Comparison of ENCODE assay signal across 20 cellular contexts in the genomic region with DNA sequence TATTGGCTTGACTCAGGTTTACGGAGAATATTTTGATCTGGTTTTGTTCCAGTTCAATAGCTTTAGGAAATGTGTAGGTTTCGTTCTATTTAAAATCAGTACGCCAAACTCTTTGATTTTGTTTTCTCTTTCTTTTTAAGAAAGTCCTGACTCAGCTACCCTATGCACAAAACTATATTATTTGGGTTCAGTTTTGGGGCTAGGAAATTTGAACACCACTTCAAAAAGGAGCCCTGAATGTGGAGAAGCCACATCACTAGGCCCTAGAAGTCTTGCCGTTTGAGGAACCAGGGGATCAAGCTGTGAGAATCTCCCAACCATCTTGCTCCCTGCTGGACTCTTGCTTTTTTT.
DNase-seq lines count a peak whose midpoint lies in the region; ATAC-seq and TF ChIP-seq lines count a peak whose summit lies in the region.
"Had no signal": no experiment of that assay in that cellular context is flagged by ENCODE, and none has a peak within 500 bp of the region (broad histone marks: within the 10 kb centered on the region; RNA-seq: fewer than 3 reads in every experiment).

No MANE protein-coding gene starts in this region.

- H4K20me1 ChIP-seq in PC-9 (ENCODE audit: insufficient read depth), result no peaks in the 10 kb centered on the region

- peaks cover 47% of the 10 kb centered on the region for H3K4me1 Mint-ChIP-seq in activated T-cell treated with anti-CD3 and anti-CD28 coated beads, Interleukin-2, amount 50 U/mL, for 72 hours (ENCODE audit: low read depth)
- peaks cover 48% of the 10 kb centered on the region for H3K4me1 Mint-ChIP-seq in activated CD4-positive, alpha-beta memory T cell treated with anti-CD3 and anti-CD28 coated beads for 36 hours (ENCODE audit: low read depth)
- H3K4me1 Mint-ChIP-seq in stimulated activated naive B cell treated with anti-CD40 and anti-IgM and Interleukin-4, amounts not matched to agents 10 μg/mL and 1 μg/mL and 100 μg/mL, for 72 hours, result peaks cover 11 to 23% of the 10 kb centered on the region in 2 donors
- H3K4me1 Mint-ChIP-seq: brain had no signal

- H3K79me2 ChIP-seq in PC-9 (ENCODE audit: low read depth), result no peaks in the 10 kb centered on the region

- no TSS peak for BruUV-seq in PC-9 (replicated peaks; lab: Mats Ljungman, UMichigan)

- no peaks in the 10 kb centered on the region for H3K9me3 ChIP-seq in PC-9 (ENCODE audit: insufficient read depth, low read depth)
- H3K9me3 ChIP-seq: pancreas, sigmoid colon had no signal

- H3K4me1 ChIP-seq in PC-9 (replicated peaks; ENCODE audit: insufficient read depth), result no peaks in the 10 kb centered on the region
- H3K4me1 ChIP-seq: pancreas had no signal

- peak; percentile 7 to 40 for ATAC-seq in activated T-cell treated with anti-CD3 and anti-CD28 coated beads, Interleukin-2, amount 50 U/mL, for 72 hours (replicated peaks in 1 of 2)
- peak; percentile 5 for ATAC-seq in HG02588 (IDR thresholded peaks at IDR 0.05; ENCODE audit: unreplicated experiment)
- ATAC-seq in stimulated activated naive B cell treated with anti-CD40 and anti-IgM and Interleukin-4, amounts not matched to agents 10 μg/mL and 1 μg/mL and 100 μg/mL, for 72 hours (replicated peaks), result no peak
- ATAC-seq: pancreas had no signal

- DNase-seq in activated T-cell treated with anti-CD3 and anti-CD28 coated beads, Interleukin-2, amount 50 U/mL, for 72 hours, result no peak
- no peak for DNase-seq in activated T-cell treated with anti-CD3 and anti-CD28 coated beads for 4 hours
- DNase-seq in activated CD4-positive, alpha-beta memory T cell treated with anti-CD3 and anti-CD28 coated beads for 36 hours, result no peak
- DNase-seq in stimulated activated naive B cell treated with anti-CD40 and anti-IgM and Interleukin-4, amounts not matched to agents 10 μg/mL and 1 μg/mL and 100 μg/mL, for 72 hours, result no peak
- DNase-seq in pons (ENCODE audit: low spot score), result no peak
- DNase-seq in PC-9, result no peak
- DNase-seq in NCI-H345 (lab: John Stamatoyannopoulos, UW), result no peak
- DNase-seq: activated gamma-delta T cell treated with Interleukin-2 at 50 U/mL for 16 hours, IMR-90, islet precursor cell, mammary epithelial cell, MG63, naive B cell, pancreas, RPMI8226, sigmoid colon had no signal

- CTCF ChIA-PET in activated CD4-positive, alpha-beta memory T cell treated with anti-CD3 and anti-CD28 coated beads for 36 hours (lab: Charles Lee), result interaction anchor here (1.0 to 3.5 kb wide), 5 partner anchors 76 to 322 kb away, joined by 4 to 21 read pairs (median 6); no protein-coding TSS in a partner anchor
- CTCF ChIA-PET in PC-9 (lab: Charles Lee), result no interaction called here

- intact Hi-C loops in activated CD4-positive, alpha-beta memory T cell treated with anti-CD3 and anti-CD28 coated beads for 36 hours (cut with micrococcal nuclease), result loop anchor here (1.0 to 5.0 kb wide), 5 partner anchors 56 to 250 kb away; no protein-coding TSS in a partner anchor
- intact Hi-C loops in PC-9 (cut with micrococcal nuclease; ENCODE audit: unreplicated experiment), result no loop called here

- H3K36me3 ChIP-seq in PC-9 (ENCODE audit: low read depth), result no peaks in the 10 kb centered on the region
- H3K36me3 ChIP-seq: MG63, pancreas, sigmoid colon had no signal

- H3K4me2 ChIP-seq in PC-9, result no peak overlapping the region

- H3K27ac ChIP-seq in PC-9, result no peak overlapping the region
- H3K27ac ChIP-seq: coronary artery, HL-60, pancreas, sigmoid colon had no signal

- H3K36me3 Mint-ChIP-seq in activated T-cell treated with anti-CD3 and anti-CD28 coated beads, Interleukin-2, amount 50 U/mL, for 72 hours (ENCODE audit: insufficient read depth in 2 of 2), result peaks cover 14 to 22% of the 10 kb centered on the region in 2 donors
- H3K36me3 Mint-ChIP-seq in activated CD4-positive, alpha-beta memory T cell treated with anti-CD3 and anti-CD28 coated beads for 36 hours, result peaks cover 9% of the 10 kb centered on the region
- H3K36me3 Mint-ChIP-seq in stimulated activated naive B cell treated with anti-CD40 and anti-IgM and Interleukin-4, amounts not matched to agents 10 μg/mL and 1 μg/mL and 100 μg/mL, for 72 hours, result peaks cover 7 to 11% of the 10 kb centered on the region in 2 donors
- H3K36me3 Mint-ChIP-seq: brain had no signal

- no peak overlapping the region for H3K4me3 ChIP-seq in PC-9
- H3K4me3 ChIP-seq: coronary artery, MG63, pancreas, sigmoid colon had no signal

- H3K9me3 Mint-ChIP-seq in activated T-cell treated with anti-CD3 and anti-CD28 coated beads, Interleukin-2, amount 50 U/mL, for 72 hours, result peaks cover 10 to 12% of the 10 kb centered on the region in 2 donors
- peaks cover 12% of the 10 kb centered on the region for H3K9me3 Mint-ChIP-seq in activated CD4-positive, alpha-beta memory T cell treated with anti-CD3 and anti-CD28 coated beads for 36 hours
- H3K9me3 Mint-ChIP-seq in stimulated activated naive B cell treated with anti-CD40 and anti-IgM and Interleukin-4, amounts not matched to agents 10 μg/mL and 1 μg/mL and 100 μg/mL, for 72 hours, result peaks cover 2 to 12% of the 10 kb centered on the region in 2 donors

- H3K27me3 ChIP-seq in PC-9 (ENCODE audit: insufficient read depth, low read depth), result no peaks in the 10 kb centered on the region
- H3K27me3 ChIP-seq: MG63, pancreas, sigmoid colon had no signal

- no peaks in the 10 kb centered on the region for H3F3A ChIP-seq in PC-9 (ENCODE audit: insufficient read depth, low read depth)

- TF ChIP-seq CTCF in PC-9 (conservative IDR thresholded peaks at IDR 0.05), result no peak

- no peaks in the 10 kb centered on the region for H3K9me2 ChIP-seq in PC-9 (ENCODE audit: insufficient read depth)

- no peak overlapping the region for H2AFZ ChIP-seq in PC-9

- POLR2A ChIA-PET in activated CD4-positive, alpha-beta memory T cell treated with anti-CD3 and anti-CD28 coated beads for 36 hours (lab: Charles Lee), result interaction anchor here (0.7 to 3.7 kb wide), 11 partner anchors 12 to 323 kb away, joined by 3 to 36 read pairs (median 3); no protein-coding TSS in a partner anchor
- POLR2A ChIA-PET in PC-9 (lab: Charles Lee; ENCODE audit: unreplicated experiment), result no interaction called here

- peak overlapping the region; percentile 71 to 76 for H3K4me3 Mint-ChIP-seq in activated T-cell treated with anti-CD3 and anti-CD28 coated beads, Interleukin-2, amount 50 U/mL, for 72 hours
- peak overlapping the region; percentile 50 for H3K4me3 Mint-ChIP-seq in activated CD4-positive, alpha-beta memory T cell treated with anti-CD3 and anti-CD28 coated beads for 36 hours
- peak overlapping the region in 1 of 2 donors; percentile 60 for H3K4me3 Mint-ChIP-seq in stimulated activated naive B cell treated with anti-CD40 and anti-IgM and Interleukin-4, amounts not matched to agents 10 μg/mL and 1 μg/mL and 100 μg/mL, for 72 hours
- H3K4me3 Mint-ChIP-seq: brain had no signal

- H3K27ac Mint-ChIP-seq in activated T-cell treated with anti-CD3 and anti-CD28 coated beads, Interleukin-2, amount 50 U/mL, for 72 hours, result peak overlapping the region; percentile 83
- H3K27ac Mint-ChIP-seq in activated CD4-positive, alpha-beta memory T cell treated with anti-CD3 and anti-CD28 coated beads for 36 hours, result peak overlapping the region; percentile 92
- peak overlapping the region; percentile 60 for H3K27ac Mint-ChIP-seq in stimulated activated naive B cell treated with anti-CD40 and anti-IgM and Interleukin-4, amounts not matched to agents 10 μg/mL and 1 μg/mL and 100 μg/mL, for 72 hours
- H3K27ac Mint-ChIP-seq: brain had no signal

- peaks cover 15% of the 10 kb centered on the region for H3K27me3 Mint-ChIP-seq in activated T-cell treated with anti-CD3 and anti-CD28 coated beads, Interleukin-2, amount 50 U/mL, for 72 hours (ENCODE audit: low read depth)
- H3K27me3 Mint-ChIP-seq in activated CD4-positive, alpha-beta memory T cell treated with anti-CD3 and anti-CD28 coated beads for 36 hours, result no peaks in the 10 kb centered on the region
- H3K27me3 Mint-ChIP-seq in stimulated activated naive B cell treated with anti-CD40 and anti-IgM and Interleukin-4, amounts not matched to agents 10 μg/mL and 1 μg/mL and 100 μg/mL, for 72 hours, result peaks cover 0 to 8% of the 10 kb centered on the region in 2 donors
- H3K27me3 Mint-ChIP-seq: naive B cell had no signal

Comparison
In these comparisons a context has a peak if more than half of its experiments do, and no peak if none do; other contexts are left out.
1. ATAC-seq: peak in activated T-cell treated with anti-CD3 and anti-CD28 coated beads, Interleukin-2, amount 50 U/mL, for 72 hours (2 of 2) and HG02588 (single experiment); none in stimulated activated naive B cell treated with anti-CD40 and anti-IgM and Interleukin-4, amounts not matched to agents 10 μg/mL and 1 μg/mL and 100 μg/mL, for 72 hours (0 of 2).
2. Peak in every context shown above with its lines, with median percentiles within 50 percentile points of each other: H3K27ac Mint-ChIP-seq.